Comparison of ENCODE assay signal across 8 cellular contexts in genomic region chrX:153725039-153725831, GRCh38. TPM values are rescaled to one million over a fixed set of nuclear protein-coding genes. Genes with fewer than 3 reads are reported as not detected.
A peak's percentile ranks its signal among the peaks of the same experiment; 100 is the strongest.
DNase-seq lines count a peak whose midpoint lies in the region; ATAC-seq and TF ChIP-seq lines count a peak whose summit lies in the region.

No MANE protein-coding gene starts in this region.

- DNase-seq in SK-N-SH (no peak), NCI-H226 (no peak), cerebellar cortex (ENCODE audit: low spot score) (no peak)
- DNase-seq in Jurkat, Clone E6-1 (ENCODE audit: low read depth, low spot score): no peak
- peak; percentile 24 for DNase-seq in central memory CD4-positive, alpha-beta T cell
- DNase-seq in naive thymus-derived CD8-positive, alpha-beta T cell: peak in 6 of 10 donors; percentile 6 to 39 (median 22)

- peaks cover 3 to 42% (median 33%) of the 10 kb centered on the region in 4 donors for H3K4me1 Mint-ChIP-seq in naive thymus-derived CD8-positive, alpha-beta T cell

- CTCF ChIA-PET in SK-N-SH (lab: Yijun Ruan, JAX): interaction anchor here (1.8 to 2.7 kb wide), 2 partner anchors 17 to 39 kb away, joined by 5 to 11 read pairs; partner anchors contain the start of gene PLXNB3

- H3K4me3 Mint-ChIP-seq in naive thymus-derived CD8-positive, alpha-beta T cell: peak overlapping the region in 8 of 10 donors; percentile 68 to 86 (median 77)

- peak overlapping the region; percentile 77 for H3K4me2 ChIP-seq in SK-N-SH

- H3K27ac Mint-ChIP-seq in naive thymus-derived CD8-positive, alpha-beta T cell: peak overlapping the region in 2 of 10 donors; percentile 51 to 86

- TF ChIP-seq CTCF in SK-N-SH (IDR thresholded peaks at IDR 0.05): no peak

- no peaks in the 10 kb centered on the region for H3K9me2 ChIP-seq in SK-N-SH

- TF ChIP-seq RAD21 in SK-N-SH (IDR thresholded peaks at IDR 0.05; ENCODE audit: low read length): no peak

- H3K36me3 Mint-ChIP-seq in naive thymus-derived CD8-positive, alpha-beta T cell: peaks cover 0 to 17% (median 4%) of the 10 kb centered on the region in 3 donors

- no peaks in the 10 kb centered on the region for H3K27me3 Mint-ChIP-seq in naive thymus-derived CD8-positive, alpha-beta T cell

- TF ChIP-seq EP300 in SK-N-SH (IDR thresholded peaks at IDR 0.05; ENCODE audit: borderline replicate concordance in 1 of 2, low read depth in 1 of 2, low read length in 1 of 2): no peak

- H3F3A ChIP-seq in SK-N-SH (replicated peaks; ENCODE audit: insufficient read depth): no peaks in the 10 kb centered on the region

- POLR2A ChIA-PET in SK-N-SH (lab: Yijun Ruan, JAX): no interaction called here
- POLR2A ChIA-PET in naive thymus-derived CD8-positive, alpha-beta T cell (lab: Charles Lee): interaction anchor here (1.1 kb wide), 1 partner anchor 187 kb away, joined by 3 read pairs; no protein-coding TSS in a partner anchor

- H3K27ac ChIP-seq in SK-N-SH (ENCODE audit: low read depth in 2 of 2, low read length in 1 of 2): peak overlapping the region; percentile 76; a peak in 3 of 4 replicates

- peaks cover 0 to 9% of the 10 kb centered on the region in 2 experiments for H3K36me3 ChIP-seq in SK-N-SH (replicated peaks in 1 of 2; ENCODE audit: control insufficient read depth in 1 of 2, insufficient read depth in 2 of 2, low read length in 1 of 2)

- no peak overlapping the region for H2AFZ ChIP-seq in SK-N-SH (ENCODE audit: low read depth)

- peaks cover 33% of the 10 kb centered on the region for H3K79me2 ChIP-seq in SK-N-SH (ENCODE audit: insufficient read depth)

- no peak for ATAC-seq in SK-N-SH treated with all-trans-retinoic acid at 6 μM for 48 hours
- ATAC-seq in naive thymus-derived CD8-positive, alpha-beta T cell: peak; percentile 7
- no peak for ATAC-seq in HG02973 (IDR thresholded peaks at IDR 0.05; ENCODE audit: unreplicated experiment)

- H3K9me3 ChIP-seq in SK-N-SH: no peaks in the 10 kb centered on the region

- WGBS in SK-N-SH (ENCODE audit: low lambda C conversion rate): 77% methylated on average over 11 of the region's 55 CpGs

- H3K27me3 ChIP-seq in SK-N-SH (ENCODE audit: insufficient read depth): no peaks in the 10 kb centered on the region

- H3K4me3 ChIP-seq in SK-N-SH (ENCODE audit: low read depth in 2 of 2, low read length in 1 of 2): peak overlapping the region in 1 of 2 experiments; percentile 40; a peak in 2 of 4 replicates
- peak overlapping the region; percentile 52 for H3K4me3 ChIP-seq in Jurkat, Clone E6-1 (ENCODE audit: low read length)

- H3K9ac ChIP-seq in SK-N-SH: no peak overlapping the region

- H3K9me3 Mint-ChIP-seq in naive thymus-derived CD8-positive, alpha-beta T cell: no peaks in the 10 kb centered on the region

- peaks cover 7 to 38% of the 10 kb centered on the region in 2 experiments; a peak in 3 of 4 replicates for H3K4me1 ChIP-seq in SK-N-SH (ENCODE audit: control insufficient read depth in 1 of 2, insufficient read depth in 2 of 2, low read depth in 1 of 2, low read length in 1 of 2)

- H4K20me1 ChIP-seq in SK-N-SH (ENCODE audit: insufficient read depth): peaks cover 26% of the 10 kb centered on the region

TF ChIP-seq in SK-N-SH, 30 proteins besides CTCF, POLR2A, EP300 and RAD21:
- TF ChIP-seq FOXM1 (IDR thresholded peaks at IDR 0.05; ENCODE audit: low read depth) (no peak), TEAD4 (IDR thresholded peaks at IDR 0.05; ENCODE audit: borderline replicate concordance, insufficient read depth) (no peak), EZH2phosphoT487 (IDR thresholded peaks at IDR 0.05; ENCODE audit: borderline replicate concordance, low read depth) (no peak), MEF2A (IDR thresholded peaks at IDR 0.05; ENCODE audit: borderline replicate concordance, low read depth) (no peak), TAF1 (IDR thresholded peaks at IDR 0.05; ENCODE audit: borderline replicate concordance, low read depth, low read length) (no peak)

TF ChIP-seq in SK-N-SH treated with all-trans-retinoic acid at 6 μM for 48 hours, 23 proteins besides CTCF, POLR2A, EP300 and RAD21:
- TF ChIP-seq GLIS3 (CRISPR knock-in tag; IDR thresholded peaks at IDR 0.05) (no peak), ESRRG (CRISPR knock-in tag; IDR thresholded peaks at IDR 0.05) (no peak), ZFP3 (CRISPR knock-in tag; IDR thresholded peaks at IDR 0.05) (no peak), SNAI2 (CRISPR knock-in tag; IDR thresholded peaks at IDR 0.05) (no peak), TOX (CRISPR knock-in tag; IDR thresholded peaks at IDR 0.05; ENCODE audit: borderline replicate concordance) (no peak), ZC3H10 (CRISPR knock-in tag; IDR thresholded peaks at IDR 0.05) (no peak), ARNTL (CRISPR knock-in tag; IDR thresholded peaks at IDR 0.05; ENCODE audit: borderline replicate concordance, low read depth) (no peak)

RNA-seq across cellular contexts. Expression of gene ABCD1, which starts 0.6 kb away (rescaled TPM):
- 7.2 and 7.9 TPM in 2 replicates for polyA plus RNA-seq in SK-N-SH (2012; rRNA removed)
- polyA plus RNA-seq in SK-N-SH (2012; cell fraction: cytosol; rRNA removed): 2.8 and 5.4 TPM in 2 replicates
- polyA plus RNA-seq in SK-N-SH (2012; cell fraction: nucleus; rRNA removed): 17.4 and 18.9 TPM in 2 replicates
- polyA plus RNA-seq in Jurkat, Clone E6-1 (2012; ENCODE audit: insufficient read depth, insufficient read length): 3.4 TPM
- total RNA-seq in naive thymus-derived CD8-positive, alpha-beta T cell: 1 to 10 TPM; 5.8 to 7.3 TPM
- polyA plus RNA-seq in naive thymus-derived CD8-positive, alpha-beta T cell: 1 to 10 TPM; 1.1 to 2.1 (median 2.0) TPM

RNA-seq across cellular contexts. Expression of gene BCAP31, which starts 1.0 kb away (rescaled TPM):
- polyA plus RNA-seq in SK-N-SH (2012; rRNA removed): 173 and 220 TPM in 2 replicates
- 161 and 178 TPM in 2 replicates for polyA plus RNA-seq in SK-N-SH (2012; cell fraction: cytosol; rRNA removed)
- 111 and 125 TPM in 2 replicates for polyA plus RNA-seq in SK-N-SH (2012; cell fraction: nucleus; rRNA removed)
- 189 TPM for polyA plus RNA-seq in Jurkat, Clone E6-1 (2012; ENCODE audit: insufficient read depth, insufficient read length)
- 100 to 1,000 TPM; 108 to 118 TPM for total RNA-seq in naive thymus-derived CD8-positive, alpha-beta T cell
- polyA plus RNA-seq in naive thymus-derived CD8-positive, alpha-beta T cell: 100 to 1,000 TPM; 298 to 328 (median 319) TPM

RNA-seq across cellular contexts. Expression of gene SLC6A8, which starts 37.5 kb away (rescaled TPM):
- polyA plus RNA-seq in SK-N-SH (2012; rRNA removed): 22.3 and 30.8 TPM in 2 replicates
- 14.8 and 24.2 TPM in 2 replicates for polyA plus RNA-seq in SK-N-SH (2012; cell fraction: cytosol; rRNA removed)
- 64.5 and 67.9 TPM in 2 replicates for polyA plus RNA-seq in SK-N-SH (2012; cell fraction: nucleus; rRNA removed)
- 3.1 TPM for polyA plus RNA-seq in Jurkat, Clone E6-1 (2012; ENCODE audit: insufficient read depth, insufficient read length)
- under 1 TPM; 0.31 to 0.49 TPM for total RNA-seq in naive thymus-derived CD8-positive, alpha-beta T cell
- polyA plus RNA-seq in naive thymus-derived CD8-positive, alpha-beta T cell: under 1 TPM in 2 of 3 donors, not detected in 1; 0.04 to 0.16 TPM

RNA-seq across cellular contexts. Expression of gene PLXNB3, which starts 38.8 kb away (rescaled TPM):
- polyA plus RNA-seq in SK-N-SH (2012; rRNA removed): 13.8 and 15.5 TPM in 2 replicates
- 4.8 and 6.1 TPM in 2 replicates for polyA plus RNA-seq in SK-N-SH (2012; cell fraction: cytosol; rRNA removed)
- 102 and 172 TPM in 2 replicates for polyA plus RNA-seq in SK-N-SH (2012; cell fraction: nucleus; rRNA removed)
- 1.9 TPM for polyA plus RNA-seq in Jurkat, Clone E6-1 (2012; ENCODE audit: insufficient read depth, insufficient read length)
- total RNA-seq in naive thymus-derived CD8-positive, alpha-beta T cell: under 1 TPM; 0.34 to 0.41 TPM
- not detected for polyA plus RNA-seq in naive thymus-derived CD8-positive, alpha-beta T cell

RNA-seq across cellular contexts. Expression of gene PNCK, which starts 51.6 kb away (rescaled TPM):
- polyA plus RNA-seq in SK-N-SH (2012; rRNA removed): 1.2 and 2.5 TPM in 2 replicates
- 0.44 and 0.64 TPM in 2 replicates for polyA plus RNA-seq in SK-N-SH (2012; cell fraction: cytosol; rRNA removed)
- polyA plus RNA-seq in SK-N-SH (2012; cell fraction: nucleus; rRNA removed): 12.7 and 15.1 TPM in 2 replicates
- polyA plus RNA-seq in Jurkat, Clone E6-1 (2012; ENCODE audit: insufficient read depth, insufficient read length): 1.9 TPM
- not detected for total RNA-seq in naive thymus-derived CD8-positive, alpha-beta T cell
- not detected for polyA plus RNA-seq in naive thymus-derived CD8-positive, alpha-beta T cell

Comparison
In these comparisons a context has a peak if more than half of its experiments do, and no peak if none do; other contexts are left out.
1. DNase-seq: peak in central memory CD4-positive, alpha-beta T cell (single experiment) and naive thymus-derived CD8-positive, alpha-beta T cell (6 of 10); none in SK-N-SH (single experiment), Jurkat, Clone E6-1 (single experiment), NCI-H226 (single experiment) and cerebellar cortex (single experiment).
2. ATAC-seq: peak in naive thymus-derived CD8-positive, alpha-beta T cell (2 of 2); none in SK-N-SH treated with all-trans-retinoic acid at 6 μM for 48 hours (single experiment) and HG02973 (single experiment).
3. RNA of gene SLC6A8, which starts 37.5 kb away (polyA plus RNA-seq): 14.8 to 67.9 TPM in SK-N-SH; 0.04 to 0.16 TPM in naive thymus-derived CD8-positive, alpha-beta T cell; every median in the first group is over 10 times any median in the second.